ENCODE assay signal across 8 cellular contexts in the genomic region with DNA sequence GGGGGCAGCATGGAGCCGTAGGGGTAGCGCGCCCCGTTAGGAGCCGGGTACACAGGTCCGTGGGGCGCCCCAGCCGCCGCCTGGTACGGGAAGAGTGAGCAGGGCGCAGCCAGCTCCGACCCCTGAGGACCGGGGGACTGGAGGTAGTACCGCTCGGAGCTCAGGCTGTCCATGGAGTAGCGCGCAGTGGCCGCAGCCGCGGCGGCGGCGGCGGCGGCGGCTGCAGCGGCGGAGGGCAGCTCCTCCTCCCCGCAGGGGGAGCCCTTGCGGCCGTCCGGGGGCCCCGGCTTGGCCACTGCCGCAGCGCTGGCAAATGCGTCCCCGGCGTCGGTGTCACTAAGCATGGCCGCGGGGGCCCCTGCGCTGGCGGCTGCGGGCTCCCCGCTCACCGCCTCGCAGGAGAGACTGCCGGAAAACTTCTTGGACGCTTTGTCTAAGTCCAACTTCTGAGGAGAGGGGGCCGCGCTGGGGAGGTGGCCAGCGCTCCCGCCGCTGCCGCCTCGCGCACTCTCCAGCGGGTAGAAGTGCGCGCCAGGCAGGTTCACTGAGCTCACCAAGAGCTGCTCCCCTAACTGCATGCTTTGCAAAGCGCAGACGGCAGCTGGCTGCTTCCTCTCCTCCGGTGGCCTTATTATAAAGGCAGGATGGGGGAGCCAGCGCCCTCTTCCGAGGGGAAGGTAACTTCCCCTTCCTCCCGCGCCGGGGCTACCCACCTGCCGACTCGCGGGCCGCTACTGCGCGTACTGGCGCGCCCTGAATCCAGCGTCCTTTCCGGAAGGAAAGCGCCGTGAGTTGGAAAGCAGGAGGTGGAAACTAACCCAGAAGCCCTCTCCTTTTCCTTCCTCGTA. TPM values are rescaled to one million over a fixed set of nuclear protein-coding genes. Genes with fewer than 3 reads are reported as not detected.
DNase-seq lines count a peak whose midpoint lies in the region; ATAC-seq and TF ChIP-seq lines count a peak whose summit lies in the region.

A gene (minus strand): TSS at position 607 of the 848 bp plus-strand sequence. CDS start 29 bp downstream, at position 578.

- no peaks in the 10 kb centered on the region for H3K36me3 Mint-ChIP-seq in activated naive CD8-positive, alpha-beta T cell treated with anti-CD3 and anti-CD28 coated beads, Interleukin-2, amount 10 ng/mL, durations not matched to agents 7 days and 5 days

- peak within 1 kb of the TSS; percentile 67 for H2AFZ ChIP-seq in KMS-11 (ENCODE audit: low read depth)

- peak within 1 kb of the TSS; percentile 54; the same call in 1 of the 2 replicates for H3K4me2 ChIP-seq in KMS-11

- peaks cover 68% of the 10 kb centered on the region for H3K27me3 Mint-ChIP-seq in activated naive CD8-positive, alpha-beta T cell treated with anti-CD3 and anti-CD28 coated beads, Interleukin-2, amount 10 ng/mL, durations not matched to agents 7 days and 5 days

- TF ChIP-seq CTCF in KMS-11 (conservative IDR thresholded peaks at IDR 0.05; ENCODE audit: low read depth, low read length) = peak; percentile 26; the same call in 1 of the 2 replicates

- H3K4me3 ChIP-seq in KMS-11 (IDR thresholded peaks at IDR 0.05; ENCODE audit: insufficient read depth, low read depth, low read length) (no peak within 1 kb of the TSS), iPS-18a (ENCODE audit: low read length) (peak within 1 kb of the TSS; percentile 58)

- peak within 1 kb of the TSS; percentile 66 for H3K27ac Mint-ChIP-seq in activated naive CD8-positive, alpha-beta T cell treated with anti-CD3 and anti-CD28 coated beads, Interleukin-2, amount 10 ng/mL, durations not matched to agents 7 days and 5 days

- peak; percentile 55 for ATAC-seq in GM21717 (IDR thresholded peaks at IDR 0.05; ENCODE audit: unreplicated experiment)
- ATAC-seq in activated naive CD8-positive, alpha-beta T cell treated with anti-CD3 and anti-CD28 coated beads, Interleukin-2, amount 10 ng/mL, durations not matched to agents 7 days and 5 days (ENCODE audit: low read depth) = peak; percentile 78

- peak within 1 kb of the TSS; percentile 87 for H3K4me3 Mint-ChIP-seq in activated naive CD8-positive, alpha-beta T cell treated with anti-CD3 and anti-CD28 coated beads, Interleukin-2, amount 10 ng/mL, durations not matched to agents 7 days and 5 days

- H3K27me3 ChIP-seq in KMS-11 (ENCODE audit: insufficient read depth, low read depth) (no peaks in the 10 kb centered on the region), iPS-18a (ENCODE audit: control insufficient read depth, insufficient read depth, low read length) (peaks cover 98% of the 10 kb centered on the region)

- peaks cover 30% of the 10 kb centered on the region for H3K4me1 Mint-ChIP-seq in activated naive CD8-positive, alpha-beta T cell treated with anti-CD3 and anti-CD28 coated beads, Interleukin-2, amount 10 ng/mL, durations not matched to agents 7 days and 5 days

- H3K9me3 Mint-ChIP-seq in activated naive CD8-positive, alpha-beta T cell treated with anti-CD3 and anti-CD28 coated beads, Interleukin-2, amount 10 ng/mL, durations not matched to agents 7 days and 5 days = no peaks in the 10 kb centered on the region

- peak within 1 kb of the TSS; percentile 60; the same call in 1 of the 2 replicates for H3K9ac ChIP-seq in KMS-11
- H3K9ac ChIP-seq in iPS-18a (ENCODE audit: low read length) = no peak within 1 kb of the TSS

- no peaks in the 10 kb centered on the region for H4K20me1 ChIP-seq in KMS-11 (ENCODE audit: insufficient read depth)

- H3K9me3 ChIP-seq in iPS-18a (ENCODE audit: control insufficient read depth, low read depth, low read length) = no peaks in the 10 kb centered on the region

- POLR2A ChIA-PET in activated naive CD8-positive, alpha-beta T cell treated with anti-CD3 and anti-CD28 coated beads, Interleukin-2, amount 10 ng/mL, durations not matched to agents 7 days and 5 days (lab: Charles Lee) = interaction anchor here (0.7 to 3.4 kb wide), 7 partner anchors 9 to 627 kb away, joined by 3 to 19 read pairs (median 6); a partner anchor contains a TSS

- H3K36me3 ChIP-seq in KMS-11 (ENCODE audit: insufficient read depth) (no peaks in the 10 kb centered on the region), iPS-18a (ENCODE audit: control insufficient read depth, low read depth, low read length) (no peaks in the 10 kb centered on the region)

- peak within 1 kb of the TSS; percentile 62 for H3K27ac ChIP-seq in KMS-11
- no peak within 1 kb of the TSS for H3K27ac ChIP-seq in iPS-18a (ENCODE audit: low read length)

- peak; percentile 61 for DNase-seq in EL
- peak; percentile 66 for DNase-seq in SKM-1 treated with dmso at 0.1 percent for 144 hours (lab: John Stamatoyannopoulos, UW; ENCODE audit: unreplicated experiment)
- DNase-seq in activated naive CD8-positive, alpha-beta T cell treated with anti-CD3 and anti-CD28 coated beads, Interleukin-2, amount 10 ng/mL, durations not matched to agents 7 days and 5 days = peak; percentile 86
- peak; percentile 67 to 71 for DNase-seq in stimulated activated CD4-positive, alpha-beta T cell treated with anti-CD3 and anti-CD28 coated beads, Interleukin-2, amount 100 ng/mL, for 24 hours
- no peak for DNase-seq in hippocampal formation (lab: John Stamatoyannopoulos, UW)

- H3K4me1 ChIP-seq in KMS-11 (ENCODE audit: low read depth, poor library complexity, severe bottlenecking) (no peaks in the 10 kb centered on the region), iPS-18a (ENCODE audit: control insufficient read depth, low read depth, low read length) (peaks cover 62% of the 10 kb centered on the region)

- H3K79me2 ChIP-seq in KMS-11 (ENCODE audit: insufficient read depth, low read depth) = no peaks in the 10 kb centered on the region

RNA-seq across cellular contexts. Expression of the gene that starts here (rescaled TPM):
- total RNA-seq in activated naive CD8-positive, alpha-beta T cell treated with anti-CD3 and anti-CD28 coated beads, Interleukin-2, amount 10 ng/mL, durations not matched to agents 7 days and 5 days = 10 to 100 TPM; 35.5 to 44.5 TPM

Comparison
In these comparisons a context has a peak if more than half of its experiments do, and no peak if none do; other contexts are left out.
1. DNase-seq: peak in EL (single experiment), SKM-1 treated with dmso at 0.1 percent for 144 hours (single experiment), activated naive CD8-positive, alpha-beta T cell treated with anti-CD3 and anti-CD28 coated beads, Interleukin-2, amount 10 ng/mL, durations not matched to agents 7 days and 5 days (single experiment) and stimulated activated CD4-positive, alpha-beta T cell treated with anti-CD3 and anti-CD28 coated beads, Interleukin-2, amount 100 ng/mL, for 24 hours (2 of 2); none in hippocampal formation (0 of 2).